1 cellular context compared by ENCODE assay signal in genomic region chr18:63025251-63025710, GRCh38.
A peak's percentile ranks its signal among the peaks of the same experiment; 100 is the strongest.
TF ChIP-seq lines count a peak whose summit lies in the region.

No MANE protein-coding gene starts in this region.

TF ChIP-seq in GM12878, 131 proteins besides CTCF, POLR2A, EP300 and RAD21 (continued from another document):
- TF ChIP-seq YY1 (IDR thresholded peaks at IDR 0.05; ENCODE audit: low read depth, low read length) (0 out of 2 replicates have a peak, but pooled peaks have one; percentile 18), DPF2 (IDR thresholded peaks at IDR 0.05) (no peak), SREBF1 (IDR thresholded peaks at IDR 0.05; ENCODE audit: low read length) (no peak), POLR2AphosphoS2 (IDR thresholded peaks at IDR 0.05; ENCODE audit: low read depth, low read length) (no peak), NRF1 (conservative IDR thresholded peaks at IDR 0.05; ENCODE audit: low read depth, low read length) (no peak), ZBTB40 (IDR thresholded peaks at IDR 0.05; ENCODE audit: borderline replicate concordance) (no peak), EGR1 (IDR thresholded peaks at IDR 0.05; ENCODE audit: borderline replicate concordance in 1 of 2, low read depth in 2 of 2, low read length in 2 of 2) (no peak), TCF7 (IDR thresholded peaks at IDR 0.05; ENCODE audit: borderline replicate concordance) (no peak), NFXL1 (IDR thresholded peaks at IDR 0.05; ENCODE audit: borderline replicate concordance) (no peak), TCF3 (IDR thresholded peaks at IDR 0.05; ENCODE audit: borderline replicate concordance, insufficient read depth, low read depth, low read length) (no peak), ZNF592 (IDR thresholded peaks at IDR 0.05) (no peak), KAT2A (conservative IDR thresholded peaks at IDR 0.05; ENCODE audit: control insufficient read depth, low read depth, low read length) (no peak), RBBP5 (conservative IDR thresholded peaks at IDR 0.05) (no peak), NFIC (IDR thresholded peaks at IDR 0.05; ENCODE audit: low read depth, low read length) (no peak), MYB (IDR thresholded peaks at IDR 0.05; ENCODE audit: borderline replicate concordance, low read depth, low read length) (no peak)
